ENCODE assay signal across 2 cellular contexts in genomic region chr18:10875836-10876235, GRCh38.
TF ChIP-seq lines count a peak whose summit lies in the region.

No MANE protein-coding gene starts in this region.

TF ChIP-seq in HepG2, 621 proteins besides CTCF, POLR2A, EP300 and RAD21 (continued from another document):
- no peak for TF ChIP-seq ZNF512 (CRISPR knock-in tag; IDR thresholded peaks at IDR 0.05)
TF ChIP-seq in HepG2: peak in this region for 2.

TF ChIP-seq in GM12878, 131 proteins besides CTCF, POLR2A, EP300 and RAD21 (continued from another document):
- TF ChIP-seq PBX3 (IDR thresholded peaks at IDR 0.05; ENCODE audit: insufficient replicate concordance, low read depth, low read length) (no peak), ATF7 (IDR thresholded peaks at IDR 0.05; ENCODE audit: low read depth) (peak; percentile 39; the same call in 1 of the 2 replicates), ZNF24 (IDR thresholded peaks at IDR 0.05) (0 out of 2 replicates have a peak, but pooled peaks have one; percentile 19), MEF2B (IDR thresholded peaks at IDR 0.05; ENCODE audit: partially characterized antibody, poor library complexity, severe bottlenecking) (peak; percentile 25), NFIC (IDR thresholded peaks at IDR 0.05; ENCODE audit: low read depth, low read length) (peak; percentile 42; the same call in 1 of the 2 replicates), ZBED1 (IDR thresholded peaks at IDR 0.05; ENCODE audit: borderline replicate concordance) (0 out of 2 replicates have a peak, but pooled peaks have one; percentile 11), HDGF (IDR thresholded peaks at IDR 0.05) (no peak)
